ENCODE assay signal across 11 cellular contexts in the genomic region with DNA sequence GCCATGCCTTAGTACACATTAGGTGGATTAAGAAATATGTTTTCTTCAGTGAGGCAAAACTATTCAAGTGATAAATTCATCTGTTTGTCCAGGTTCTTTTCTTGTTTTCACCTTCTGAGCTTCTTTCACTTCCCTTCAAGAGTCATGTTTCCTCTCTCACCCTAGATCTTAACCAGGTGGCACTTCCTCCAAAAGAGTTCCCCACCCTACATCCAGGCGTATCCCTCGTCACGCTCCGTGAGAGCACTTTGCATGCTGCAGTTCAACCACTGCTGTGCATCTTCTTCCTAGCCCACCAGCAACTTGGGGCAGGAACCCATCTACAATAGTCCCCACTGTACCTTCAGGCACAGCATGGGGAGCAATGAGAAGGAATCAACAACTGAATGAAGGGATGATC. TPM values are rescaled to one million over a fixed set of nuclear protein-coding genes. Genes with fewer than 3 reads are reported as not detected.
A peak's percentile ranks its signal among the peaks of the same experiment; 100 is the strongest.
DNase-seq lines count a peak whose midpoint lies in the region; ATAC-seq, FAIRE-seq and TF ChIP-seq lines count a peak whose summit lies in the region.
"Had no signal": no experiment of that assay in that cellular context is flagged by ENCODE, and none has a peak within 500 bp of the region (broad histone marks: within the 10 kb centered on the region; RNA-seq: fewer than 3 reads in every experiment).

No MANE protein-coding gene starts in this region.

- ATAC-seq in HG02588 (IDR thresholded peaks at IDR 0.05; ENCODE audit: unreplicated experiment) (peak; percentile 88), HG03460 (IDR thresholded peaks at IDR 0.05; ENCODE audit: unreplicated experiment) (peak; percentile 90)
- ATAC-seq: T-cell had no signal

- no peak overlapping the region for H3K4me3 ChIP-seq in adrenal gland

- H3K27me3 ChIP-seq in adrenal gland = no peaks in the 10 kb centered on the region

- no peak for TF ChIP-seq CTCF in adrenal gland (IDR thresholded peaks at IDR 0.05)

- H3K36me3 ChIP-seq in adrenal gland (replicated peaks in 1 of 2) = no peaks in the 10 kb centered on the region

- no peak for TF ChIP-seq POLR2A in adrenal gland (IDR thresholded peaks at IDR 0.05)

- FAIRE-seq in urothelium cell line (lab: Jason Lieb, UNC) = peak; percentile 37
- FAIRE-seq: bronchial epithelial cell had no signal

- 81 to 98% (median 82%) methylated on average over 4 of the region's 4 CpGs for WGBS in adrenal gland, 4 donors

- no peak overlapping the region for H3K27ac ChIP-seq in adrenal gland

- intact Hi-C loops in adrenal gland (cut with DNase I) = no loop called here

- H3K4me1 ChIP-seq in adrenal gland (replicated peaks in 1 of 2) = no peaks in the 10 kb centered on the region

- peak; percentile 11 for DNase-seq in NOMO-1 treated with DMSO at 0.1 percent for 48 hours (lab: John Stamatoyannopoulos, UW; ENCODE audit: unreplicated experiment)
- no peak for DNase-seq in NOMO-1 (lab: John Stamatoyannopoulos, UW; ENCODE audit: unreplicated experiment in 2 of 2)
- no peak for DNase-seq in urothelium cell line (ENCODE audit: low spot score)
- DNase-seq in adrenal gland = no peak
- DNase-seq in activated CD4-positive, alpha-beta T cell treated with anti-CD3 and anti-CD28 coated beads, Interleukin-2, amount 50 U/mL, for 48 hours = no peak
- DNase-seq in stimulated activated CD4-positive, alpha-beta T cell treated with anti-CD3 and anti-CD28 coated beads, Interleukin-12 subunit alpha, Interleukin-12 subunit beta, amount 100 ng/mL, for 4 hours = no peak
- DNase-seq: 8988T had no signal

- no peaks in the 10 kb centered on the region for H3K9me3 ChIP-seq in adrenal gland (replicated peaks in 1 of 3)

RNA-seq across cellular contexts. Expression of a gene that starts 28.9 kb away (rescaled TPM):
- 10 to 100 TPM in 5 of 8 donors, 1 to 10 TPM in 3; 7.6 to 55.6 (median 13.1) TPM for total RNA-seq in adrenal gland
- polyA plus RNA-seq in adrenal gland = 1 to 10 TPM; 2.0 to 9.6 (median 2.2) TPM

RNA-seq across cellular contexts. Expression of a gene that starts 29.3 kb away (rescaled TPM):
- total RNA-seq in adrenal gland = 1 to 10 TPM in 2 of 8 donors, under 1 TPM in 6; 0.18 to 1.1 (median 0.40) TPM
- polyA plus RNA-seq in adrenal gland = under 1 TPM; 0.10 to 0.71 (median 0.16) TPM
